18 cellular contexts compared by ENCODE assay signal in the genomic region with DNA sequence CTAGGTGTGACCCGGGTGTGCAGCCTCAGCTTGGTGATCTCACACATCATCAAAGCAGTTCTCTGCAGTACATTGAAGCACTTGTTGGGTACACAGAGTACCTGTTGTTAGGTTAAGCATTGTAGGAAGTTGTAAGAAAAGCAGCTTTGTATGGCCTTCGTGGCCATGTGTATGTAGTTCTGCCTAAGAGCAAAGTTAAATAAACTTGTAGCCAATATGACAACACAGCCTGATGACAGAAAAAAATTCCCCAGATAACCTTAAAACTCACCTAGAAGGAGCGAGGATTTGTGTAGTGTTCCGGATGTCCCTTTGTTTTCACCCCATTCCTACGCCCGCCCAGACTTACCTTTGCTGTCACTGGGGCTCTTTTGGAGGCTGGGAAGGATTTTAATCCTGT. TPM values are rescaled to one million over a fixed set of nuclear protein-coding genes. Genes with fewer than 3 reads are reported as not detected.
DNase-seq lines count a peak whose midpoint lies in the region; ATAC-seq, FAIRE-seq and TF ChIP-seq lines count a peak whose summit lies in the region.
"Had no signal": no experiment of that assay in that cellular context is flagged by ENCODE, and none has a peak within 500 bp of the region (broad histone marks: within the 10 kb centered on the region; RNA-seq: fewer than 3 reads in every experiment).

No MANE protein-coding gene starts in this region.

- no peaks in the 10 kb centered on the region for H3K27me3 Mint-ChIP-seq in CD4-positive, alpha-beta T cell
- no peaks in the 10 kb centered on the region for H3K27me3 Mint-ChIP-seq in naive thymus-derived CD8-positive, alpha-beta T cell

- peaks cover 8% of the 10 kb centered on the region for H3K9me3 ChIP-seq in CD4-positive, alpha-beta T cell (ENCODE audit: control insufficient read depth, low read length)
- H3K9me3 ChIP-seq in HepG2 (ENCODE audit: low read length) (no peaks in the 10 kb centered on the region), testis (no peaks in the 10 kb centered on the region)

- in situ Hi-C loops in HepG2 (cut with HindIII; ENCODE audit: extremely low pct_ligation_motif_present, low pct_unique_long_range_greater_than_20kb) = no loop called here

- POLR2A ChIA-PET in CD4-positive, alpha-beta T cell (lab: Charles Lee) = no interaction called here
- POLR2A ChIA-PET in HepG2 (lab: Yijun Ruan, JAX) = no interaction called here
- POLR2A ChIA-PET in naive thymus-derived CD8-positive, alpha-beta T cell (lab: Charles Lee) = interaction anchor here (0.5 kb wide), 1 partner anchor 148 kb away, joined by 3 read pairs; no protein-coding TSS in a partner anchor

- CTCF ChIA-PET in CD4-positive, alpha-beta T cell (lab: Charles Lee) = no interaction called here
- CTCF ChIA-PET in HepG2 (lab: Yijun Ruan, JAX; ENCODE audit: low intra/inter-chr PET ratio, low total read pairs) = no interaction called here

- no peak for TF ChIP-seq RAD21 in HepG2 (CRISPR knock-in tag; IDR thresholded peaks at IDR 0.05)

- TF ChIP-seq EP300 in HepG2 (IDR thresholded peaks at IDR 0.05; ENCODE audit: low read depth in 2 of 2, low read length in 2 of 2) (peak in 1 of 2 experiments; percentile 66; a peak in 2 of 4 replicates), HepG2 (CRISPR knock-in tag; IDR thresholded peaks at IDR 0.05; ENCODE audit: borderline replicate concordance) (peak; percentile 34; the same call in 1 of the 2 replicates)

- no peak overlapping the region for H3K27ac ChIP-seq in CD4-positive, alpha-beta T cell (ENCODE audit: low read depth, low read length)
- H3K27ac ChIP-seq in HepG2 (ENCODE audit: extremely low read length, insufficient read depth, low read length) (no peak overlapping the region), testis (no peak overlapping the region)
- H3K27ac ChIP-seq: 22Rv1, A549, C4-2B had no signal

- H3K36me3 ChIP-seq in HepG2 (replicated peaks in 1 of 2; ENCODE audit: control insufficient read depth in 1 of 2, insufficient read depth in 2 of 2, low read length in 2 of 2) (no peaks in the 10 kb centered on the region), testis (ENCODE audit: low read depth, missing control alignments) (no peaks in the 10 kb centered on the region)

- FAIRE-seq in HepG2 (lab: Jason Lieb, UNC) = no peak
- FAIRE-seq: A549, GM12878, H1 had no signal

- H4K20me1 ChIP-seq in HepG2 (ENCODE audit: insufficient read depth, low read length) = no peaks in the 10 kb centered on the region

- H3K36me3 Mint-ChIP-seq in CD4-positive, alpha-beta T cell (ENCODE audit: low read depth) = peaks cover 32% of the 10 kb centered on the region
- H3K36me3 Mint-ChIP-seq in naive thymus-derived CD8-positive, alpha-beta T cell = peaks cover 4 to 25% (median 13%) of the 10 kb centered on the region in 3 donors

- no peak overlapping the region for H3K9ac ChIP-seq in HepG2 (ENCODE audit: insufficient read depth, low read depth, low read length)

- H3K4me2 ChIP-seq in HepG2 (ENCODE audit: low read depth, low read length) = 0 out of 2 replicates have a peak overlapping the region, but pooled peaks have one; percentile 6
- H3K4me2 ChIP-seq: A549 had no signal

- TF ChIP-seq POLR2A in HepG2 (IDR thresholded peaks at IDR 0.05; ENCODE audit: insufficient read depth in 1 of 2, low read depth in 2 of 2, low read length in 2 of 2) (no peak), testis (IDR thresholded peaks at IDR 0.05) (no peak)

- H3K27ac Mint-ChIP-seq in CD4-positive, alpha-beta T cell = peak overlapping the region; percentile 8
- peak overlapping the region in 6 of 10 donors; percentile 15 to 92 (median 34) for H3K27ac Mint-ChIP-seq in naive thymus-derived CD8-positive, alpha-beta T cell
- H3K27ac Mint-ChIP-seq: H9 had no signal

- H3K27me3 ChIP-seq in CD4-positive, alpha-beta T cell (ENCODE audit: control insufficient read depth, insufficient read depth, low read length) = no peaks in the 10 kb centered on the region
- H3K27me3 ChIP-seq in HepG2 (ENCODE audit: control insufficient read depth in 1 of 2, insufficient read depth in 2 of 2, low read length in 2 of 2) = no peaks in the 10 kb centered on the region
- no peaks in the 10 kb centered on the region for H3K27me3 ChIP-seq in testis

- H3K4me1 ChIP-seq in HepG2 (ENCODE audit: insufficient read depth, low read length) (peaks cover 72% of the 10 kb centered on the region), testis (no peaks in the 10 kb centered on the region)
- H3K4me1 ChIP-seq: A549 had no signal

- H3K9me3 Mint-ChIP-seq in CD4-positive, alpha-beta T cell = peaks cover 7% of the 10 kb centered on the region
- peaks cover 2 to 16% (median 11%) of the 10 kb centered on the region in 9 donors for H3K9me3 Mint-ChIP-seq in naive thymus-derived CD8-positive, alpha-beta T cell

- 34% methylated on average over 6 of the region's 6 CpGs for WGBS in HepG2 (ENCODE audit: low lambda C conversion rate)
- WGBS in testis, 2 donors = 90 to 98% methylated on average over 6 of the region's 6 CpGs

- H2AFZ ChIP-seq in HepG2 (ENCODE audit: low read length) = no peak overlapping the region

- no peaks in the 10 kb centered on the region for H3K79me2 ChIP-seq in HepG2 (ENCODE audit: insufficient read depth, low read length)

- no TSS peak for BruUV-seq in HepG2 (replicated peaks; lab: Mats Ljungman, UMichigan)

- H3K4me1 Mint-ChIP-seq in CD4-positive, alpha-beta T cell (ENCODE audit: low read depth) = peaks cover 59% of the 10 kb centered on the region
- H3K4me1 Mint-ChIP-seq in naive thymus-derived CD8-positive, alpha-beta T cell = peaks cover 19 to 65% (median 48%) of the 10 kb centered on the region in 4 donors

- H3K4me3 ChIP-seq in HepG2 (replicated peaks in 1 of 3; ENCODE audit: insufficient read depth in 1 of 3, low read depth in 2 of 3, low read length in 3 of 3) (no peak overlapping the region), testis (no peak overlapping the region)
- H3K4me3 ChIP-seq: A549, GM12878 had no signal

- ATAC-seq in CD4-positive, alpha-beta T cell (ENCODE audit: poor library complexity) = peak; percentile 37
- peak; percentile 91 for ATAC-seq in HepG2
- peak in 1 of 2 donors; percentile 82 for ATAC-seq in naive thymus-derived CD8-positive, alpha-beta T cell
- ATAC-seq in GM19397 (IDR thresholded peaks at IDR 0.05; ENCODE audit: unreplicated experiment) = no peak
- ATAC-seq: A549, GM12878 had no signal

- peak; percentile 26 for DNase-seq in DMS53 (lab: John Stamatoyannopoulos, UW)
- DNase-seq in DMS53 treated with DMSO at 0.1 percent for 48 hours (lab: John Stamatoyannopoulos, UW; ENCODE audit: unreplicated experiment) = no peak
- DNase-seq in CD4-positive, alpha-beta T cell = no peak
- DNase-seq in HepG2 (ENCODE audit: low spot score) = peak; percentile 89
- DNase-seq in naive thymus-derived CD8-positive, alpha-beta T cell = peak in 3 of 10 donors; percentile 5 to 49 (median 23)
- no peak for DNase-seq in NCI-H1048 (lab: John Stamatoyannopoulos, UW)
- DNase-seq in testis = no peak
- DNase-seq: AML-193, COR-L47, DMS79 treated with DMSO at 0.1 percent for 48 hours, GF-D8, H9 had no signal

- TF ChIP-seq CTCF in CD4-positive, alpha-beta T cell (IDR thresholded peaks at IDR 0.05) = no peak
- no peak for TF ChIP-seq CTCF in HepG2 (CRISPR knock-in tag; IDR thresholded peaks at IDR 0.05)
- TF ChIP-seq CTCF in testis (IDR thresholded peaks at IDR 0.05) = no peak

- H3K4me3 Mint-ChIP-seq in CD4-positive, alpha-beta T cell = peak overlapping the region; percentile 4
- peak overlapping the region in 8 of 10 donors; percentile 24 to 82 (median 48) for H3K4me3 Mint-ChIP-seq in naive thymus-derived CD8-positive, alpha-beta T cell
- H3K4me3 Mint-ChIP-seq: H9 had no signal

- intact Hi-C loops in CD4-positive, alpha-beta T cell (cut with DNase I, micrococcal nuclease) = no loop called here
- intact Hi-C loops in HepG2 (cut with micrococcal nuclease; ENCODE audit: unreplicated experiment) = no loop called here
- intact Hi-C loops in testis (cut with DNase I; ENCODE audit: low total_unique reads) = no loop called here

TF ChIP-seq in HepG2, 621 proteins besides CTCF, POLR2A, EP300 and RAD21 (continues in another document):
- TF ChIP-seq ELF3 (CRISPR knock-in tag; IDR thresholded peaks at IDR 0.05) (peak; percentile 67), NFIC (IDR thresholded peaks at IDR 0.05; ENCODE audit: low read length) (0 out of 2 replicates have a peak, but pooled peaks have one; percentile 40), ZNF354B (CRISPR knock-in tag; IDR thresholded peaks at IDR 0.05) (no peak), HIVEP1 (CRISPR knock-in tag; IDR thresholded peaks at IDR 0.05) (no peak)

RNA-seq across cellular contexts. Expression of gene DISC1, which starts 48.0 kb away (rescaled TPM):
- 10 to 100 TPM; 19.8 to 20.0 TPM for total RNA-seq in CD4-positive, alpha-beta T cell
- 3.1 and 4.2 TPM in 2 replicates for total RNA-seq in HepG2 (2016; rRNA removed; fragmentation: Illumina TruSeq; extraction: Trizol)
- 3.2 and 3.7 TPM in 2 replicates for total RNA-seq in HepG2 (2016; cell fraction: cytosol; rRNA removed; fragmentation: Illumina TruSeq; extraction: Trizol; ENCODE audit: low read depth)
- 2.7 and 3.2 TPM in 2 replicates for total RNA-seq in HepG2 (2016; cell fraction: insoluble cytoplasmic fraction; rRNA removed; fragmentation: Illumina TruSeq; extraction: Trizol)
- 2.0 and 2.1 TPM in 2 replicates for total RNA-seq in HepG2 (2016; cell fraction: membrane; rRNA removed; fragmentation: Illumina TruSeq; extraction: Trizol)
- total RNA-seq in HepG2 (2016; cell fraction: nucleus; rRNA removed; fragmentation: Illumina TruSeq; extraction: Trizol) = 11.7 and 13.7 TPM in 2 replicates
- polyA plus RNA-seq in HepG2 (2011; rRNA removed) = 4.0 and 4.6 TPM in 2 replicates
- 2.4 and 2.6 TPM in 2 replicates for polyA plus RNA-seq in HepG2 (2011; cell fraction: cytosol; rRNA removed)
- 8.2 and 12.2 TPM in 2 replicates for polyA plus RNA-seq in HepG2 (2011; cell fraction: nucleus; rRNA removed)
- 1.7 and 1.9 TPM in 2 replicates for polyA plus RNA-seq in HepG2 (2012)
- polyA plus RNA-seq in HepG2 (2016; cell fraction: cytosol; fragmentation: Illumina TruSeq; extraction: Trizol; ENCODE audit: low read depth) = 0.10 and 0.16 TPM in 2 replicates
- 1.5 and 1.7 TPM in 2 replicates for polyA plus RNA-seq in HepG2 (2016; cell fraction: insoluble cytoplasmic fraction; fragmentation: Illumina TruSeq; extraction: Trizol; ENCODE audit: low read depth)
- 0.24 and 0.28 TPM in 2 replicates for polyA plus RNA-seq in HepG2 (2016; cell fraction: membrane; fragmentation: Illumina TruSeq; extraction: Trizol; ENCODE audit: low read depth)
- 2.9 and 3.5 TPM in 2 replicates for polyA plus RNA-seq in HepG2 (2016; cell fraction: nucleus; fragmentation: Illumina TruSeq; extraction: Trizol; ENCODE audit: insufficient read depth, low read depth)
- 0.05 and 38.4 TPM in 2 replicates for polyA minus RNA-seq in HepG2 (2011; rRNA and poly(A)+ RNA removed; ENCODE audit: low replicate concordance)
- 4.8 and 5.2 TPM in 2 replicates for polyA minus RNA-seq in HepG2 (2011; cell fraction: cytosol; rRNA and poly(A)+ RNA removed)
- polyA minus RNA-seq in HepG2 (2011; cell fraction: nucleus; rRNA and poly(A)+ RNA removed) = 51.5 and 66.8 TPM in 2 replicates
- total RNA-seq in naive thymus-derived CD8-positive, alpha-beta T cell = 1 to 10 TPM; 7.6 to 9.0 TPM
- polyA plus RNA-seq in naive thymus-derived CD8-positive, alpha-beta T cell = 1 to 10 TPM; 2.5 to 3.6 (median 3.5) TPM
- 1 to 10 TPM; 5.7 to 6.8 TPM for total RNA-seq in testis
- 1.8 TPM for polyA plus RNA-seq in testis (ENCODE audit: insufficient read depth, low read depth, low replicate concordance)

Comparison
In these comparisons a context has a peak if more than half of its experiments do, and no peak if none do; other contexts are left out.
1. DNase-seq: peak in DMS53 (single experiment) and HepG2 (single experiment); none in DMS53 treated with DMSO at 0.1 percent for 48 hours (single experiment), CD4-positive, alpha-beta T cell (0 of 10), NCI-H1048 (single experiment) and testis (single experiment).